In the genomic region with DNA sequence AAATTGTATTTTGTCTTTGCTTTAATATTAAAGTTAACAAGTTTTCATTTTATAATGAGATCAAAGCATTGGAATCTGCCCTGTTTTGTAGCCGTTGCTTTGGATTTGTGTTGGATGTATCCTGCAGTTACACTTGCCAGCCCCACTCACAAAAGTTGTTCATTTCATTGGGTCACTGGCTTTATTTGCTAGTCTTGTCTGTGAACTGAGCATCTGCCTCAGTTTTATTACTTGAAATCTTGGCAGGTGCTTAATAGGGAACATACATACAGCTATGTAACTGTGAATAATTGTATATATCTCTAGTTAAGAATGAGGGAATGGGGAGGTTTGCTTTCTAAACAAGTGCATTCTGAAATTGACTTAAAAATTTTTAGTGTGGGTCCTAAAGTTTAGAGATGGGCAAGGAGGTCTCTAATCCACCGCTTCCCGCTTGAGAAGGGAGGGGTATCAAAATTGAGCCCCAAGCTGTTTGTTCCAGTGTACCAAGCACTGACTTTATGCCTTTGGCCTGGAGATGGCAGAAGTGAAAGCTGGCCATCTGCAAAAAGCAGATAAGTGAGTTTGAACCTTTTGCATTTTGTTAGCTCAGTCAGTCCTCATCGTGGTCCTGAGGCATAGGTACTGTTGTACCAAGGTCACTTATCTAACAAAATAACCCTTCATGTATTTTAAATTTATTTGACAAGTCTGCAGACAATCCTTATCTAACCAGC, we compare ENCODE assay signal across 23 cellular contexts. TPM values are rescaled to one million over a fixed set of nuclear protein-coding genes. Genes with fewer than 3 reads are reported as not detected.
DNase-seq lines count a peak whose midpoint lies in the region; ATAC-seq, FAIRE-seq and TF ChIP-seq lines count a peak whose summit lies in the region.
"Had no signal": no experiment of that assay in that cellular context is flagged by ENCODE, and none has a peak within 500 bp of the region (broad histone marks: within the 10 kb centered on the region; RNA-seq: fewer than 3 reads in every experiment).

No MANE protein-coding gene starts in this region.

- no peak overlapping the region for H2AFZ ChIP-seq in GM23248

- H3K36me3 ChIP-seq in GM23248 (ENCODE audit: low read depth) = peaks cover 66% of the 10 kb centered on the region

- TF ChIP-seq CTCF in A549 (IDR thresholded peaks at IDR 0.05) (no peak), WTC11 (IDR thresholded peaks at IDR 0.05) (no peak)

- H3K9ac ChIP-seq in GM23248 = no peak overlapping the region

- no peak overlapping the region; the same call in 1 of the 2 replicates for H3K27ac Mint-ChIP-seq in WTC11
- H3K27ac Mint-ChIP-seq: activated naive CD8-positive, alpha-beta T cell treated with anti-CD3 and anti-CD28 coated beads, Interleukin-2, amount 10 ng/mL, durations not matched to agents 7 days and 5 days had no signal

- no peak for TF ChIP-seq EP300 in A549 (IDR thresholded peaks at IDR 0.05)

- no peaks in the 10 kb centered on the region for H3K9me2 ChIP-seq in GM23248 (ENCODE audit: insufficient read depth)

- FAIRE-seq in A549 (lab: Jason Lieb, UNC) (no peak), GM12892 (lab: Jason Lieb, UNC) (no peak)
- FAIRE-seq: endometrium, TTC549 had no signal

- H3K4me2 ChIP-seq in A549 (no peak overlapping the region), GM23248 (ENCODE audit: unreplicated experiment) (no peak overlapping the region)

- H3K9me3 Mint-ChIP-seq in WTC11 = no peaks in the 10 kb centered on the region
- H3K9me3 Mint-ChIP-seq: activated naive CD8-positive, alpha-beta T cell treated with anti-CD3 and anti-CD28 coated beads, Interleukin-2, amount 10 ng/mL, durations not matched to agents 7 days and 5 days; nephron had no signal

- in situ Hi-C loops in GM23248 (cut with MboI) = no loop called here

- POLR2A ChIA-PET in A549 (lab: Yijun Ruan, JAX) = interaction anchor here (1.6 to 5.3 kb wide), 2 partner anchors 8 to 11 kb away, joined by 6 to 66 read pairs; partner anchors contain the start of gene EIF5
- POLR2A ChIA-PET in WTC11 (lab: Charles Lee) = interaction anchor here (0.6 to 6.5 kb wide), 2 partner anchors 8 to 78 kb away, joined by 3 to 39 read pairs; partner anchors contain the start of gene EIF5

- no peaks in the 10 kb centered on the region for H3K9me3 ChIP-seq in A549
- no peaks in the 10 kb centered on the region for H3K9me3 ChIP-seq in GM23248 (ENCODE audit: low read depth)
- H3K9me3 ChIP-seq: body of pancreas, heart right ventricle, testis had no signal

- H4K20me1 ChIP-seq in GM23248 (ENCODE audit: insufficient read depth) = 0 out of 2 replicates have a peak, but pooled peaks cover 4% of the 10 kb centered on the region

- no peaks in the 10 kb centered on the region for H3K27me3 ChIP-seq in GM23248 (replicated peaks; ENCODE audit: insufficient read depth)
- H3K27me3 ChIP-seq: body of pancreas, heart right ventricle, testis had no signal

- H3K4me1 ChIP-seq in A549 = no peaks in the 10 kb centered on the region
- no peaks in the 10 kb centered on the region for H3K4me1 ChIP-seq in GM23248 (ENCODE audit: insufficient read depth)
- H3K4me1 ChIP-seq: testis had no signal

- H3K27me3 Mint-ChIP-seq in WTC11 (ENCODE audit: low read depth) = no peaks in the 10 kb centered on the region
- H3K27me3 Mint-ChIP-seq: activated naive CD8-positive, alpha-beta T cell treated with anti-CD3 and anti-CD28 coated beads, Interleukin-2, amount 10 ng/mL, durations not matched to agents 7 days and 5 days had no signal

- peaks cover 18% of the 10 kb centered on the region for H3K4me1 Mint-ChIP-seq in WTC11

- no peak overlapping the region for H3K4me3 Mint-ChIP-seq in WTC11
- H3K4me3 Mint-ChIP-seq: activated naive CD8-positive, alpha-beta T cell treated with anti-CD3 and anti-CD28 coated beads, Interleukin-2, amount 10 ng/mL, durations not matched to agents 7 days and 5 days; nephron had no signal

- TF ChIP-seq RAD21 in A549 (conservative IDR thresholded peaks at IDR 0.05 in 1 of 2, IDR thresholded peaks at IDR 0.05 in 1 of 2) = no peak

- H3K27ac ChIP-seq in A549 (no peak overlapping the region), GM23248 (no peak overlapping the region)
- H3K27ac ChIP-seq: body of pancreas, heart right ventricle, testis had no signal

- H3F3A ChIP-seq in GM23248 (ENCODE audit: insufficient read depth) = peaks cover 95% of the 10 kb centered on the region

- H3K36me3 Mint-ChIP-seq in WTC11 = peaks cover 66% of the 10 kb centered on the region

- H3K4me3 ChIP-seq in A549 (no peak overlapping the region), GM23248 (no peak overlapping the region)
- H3K4me3 ChIP-seq: body of pancreas, heart right ventricle, testis had no signal

- TF ChIP-seq POLR2A in A549 (IDR thresholded peaks at IDR 0.05; ENCODE audit: low read length) (no peak), GM12892 (IDR thresholded peaks at IDR 0.05; ENCODE audit: low read depth, low read length) (peak; percentile 70), erythroblast (IDR thresholded peaks at IDR 0.05; ENCODE audit: low read length) (no peak)

- CTCF ChIA-PET in A549 (lab: Yijun Ruan, JAX) = interaction anchor here (0.6 to 3.8 kb wide), 9 partner anchors 11 to 269 kb away, joined by 3 to 27 read pairs (median 5); partner anchors contain the start of gene MARK3
- CTCF ChIA-PET in WTC11 (lab: Charles Lee) = interaction anchor here (0.6 to 3.6 kb wide), 5 partner anchors 8 to 50 kb away, joined by 4 to 18 read pairs (median 5); no protein-coding TSS in a partner anchor

- H3K79me2 ChIP-seq in GM23248 (ENCODE audit: insufficient read depth) = peaks cover 33% of the 10 kb centered on the region

- no peak for DNase-seq in A549 (ENCODE audit: low read depth in 1 of 2, low spot score in 1 of 2)
- DNase-seq in GM12892 (ENCODE audit: insufficient read length) = no peak
- DNase-seq in WTC11 (ENCODE audit: low spot score) = no peak
- peak; percentile 87 to 88 for DNase-seq in erythroblast (lab: John Stamatoyannopoulos, UW)
- no peak for DNase-seq in stimulated activated naive CD4-positive, alpha-beta T cell treated with Interleukin-2 at 50 U/mL for 16 hours (lab: John Stamatoyannopoulos, UW)
- no peak for DNase-seq in DMS153 (lab: John Stamatoyannopoulos, UW)
- no peak for DNase-seq in GM23248
- DNase-seq: activated CD4-positive, alpha-beta T cell treated with anti-CD3 and anti-CD28 coated beads for 1 hour; activated CD8-positive, alpha-beta memory T cell treated with anti-CD3 and anti-CD28 coated beads for 24 hours; activated naive CD8-positive, alpha-beta T cell treated with anti-CD3 and anti-CD28 coated beads, Interleukin-2, amount 10 ng/mL, durations not matched to agents 7 days and 5 days; body of pancreas; cortex of kidney; heart right ventricle; left colon; NCI-H1105; NCI-H2081 treated with DMSO at 0.1 percent for 48 hours; NCI-H446; testis had no signal

- ATAC-seq in A549 (no peak), WTC11 (no peak), GM19035 (IDR thresholded peaks at IDR 0.05; ENCODE audit: unreplicated experiment) (no peak)
- ATAC-seq: body of pancreas, left colon, Right ventricle myocardium inferior had no signal

- 88% methylated on average over 4 of the region's 4 CpGs for WGBS in A549 (ENCODE audit: missing lambda C conversion rate)
- 77% methylated on average over 4 of the region's 4 CpGs for WGBS in GM23248 (ENCODE audit: low coverage in 1 of 2, low lambda C conversion rate in 2 of 2, missing lambda C conversion rate in 2 of 2), 2 experiments

TF ChIP-seq in A549, 52 proteins besides CTCF, POLR2A, EP300 and RAD21 (continues in another document):
- TF ChIP-seq RFX5 (IDR thresholded peaks at IDR 0.05) (no peak), HOXA7 (CRISPR knock-in tag; IDR thresholded peaks at IDR 0.05) (peak; percentile 73; the same call in 1 of the 2 replicates), FOSL2 (IDR thresholded peaks at IDR 0.05) (no peak), FOSL2 (CRISPR knock-in tag; IDR thresholded peaks at IDR 0.05) (no peak), ZSCAN20 (CRISPR knock-in tag; IDR thresholded peaks at IDR 0.05) (no peak), TFCP2L1 (CRISPR knock-in tag; IDR thresholded peaks at IDR 0.05) (peak; percentile 61; the same call in 1 of the 2 replicates)

RNA-seq across cellular contexts. Expression of gene EIF5, which starts 9.3 kb away (rescaled TPM):
- polyA plus RNA-seq in A549 (2011; rRNA removed) = 509 and 591 TPM in 2 replicates
- polyA plus RNA-seq in A549 (2012; cell fraction: cytosol; rRNA removed) = 193 and 219 TPM in 2 replicates
- polyA plus RNA-seq in A549 (2012; cell fraction: nucleus; rRNA removed) = 137 and 145 TPM in 2 replicates
- 276 to 288 TPM (median 281 TPM) in 3 replicates for polyA plus RNA-seq in A549 (2017; fragmentation: RNase III; extraction: RNeasy Plus Mini Kit Qiagen cat#74134 plus additional on column Dnase treatment)
- polyA minus RNA-seq in A549 (2011; rRNA and poly(A)+ RNA removed) = 204 and 274 TPM in 2 replicates
- polyA plus RNA-seq in GM12892 (2012; ENCODE audit: missing spikeins) = 121 TPM
- 224 to 282 TPM (median 236 TPM) in 3 replicates for total RNA-seq in WTC11 (2021)
- 133 and 156 TPM in 2 replicates for total RNA-seq in GM23248 (2014; rRNA removed; shearing (Covaris generic))
- polyA plus RNA-seq in GM23248 (2016; fragmentation: Nextera tagmentation; extraction: Ambion mirVana) = 502 and 518 TPM in 2 replicates

RNA-seq across cellular contexts. Expression of gene MARK3, which starts 41.9 kb away (rescaled TPM):
- 89.9 and 97.6 TPM in 2 replicates for polyA plus RNA-seq in A549 (2011; rRNA removed)
- 48.8 and 54.3 TPM in 2 replicates for polyA plus RNA-seq in A549 (2012; cell fraction: cytosol; rRNA removed)
- 70.3 and 84.2 TPM in 2 replicates for polyA plus RNA-seq in A549 (2012; cell fraction: nucleus; rRNA removed)
- polyA plus RNA-seq in A549 (2017; fragmentation: RNase III; extraction: RNeasy Plus Mini Kit Qiagen cat#74134 plus additional on column Dnase treatment) = 59.7 to 66.2 TPM (median 60.4 TPM) in 3 replicates
- 65.6 and 74.0 TPM in 2 replicates for polyA minus RNA-seq in A549 (2011; rRNA and poly(A)+ RNA removed)
- 43.0 TPM for polyA plus RNA-seq in GM12892 (2012; ENCODE audit: missing spikeins)
- total RNA-seq in WTC11 (2021) = 82.2 to 93.7 TPM (median 83.0 TPM) in 3 replicates
- total RNA-seq in GM23248 (2014; rRNA removed; shearing (Covaris generic)) = 80.6 and 107 TPM in 2 replicates
- 32.3 and 32.9 TPM in 2 replicates for polyA plus RNA-seq in GM23248 (2016; fragmentation: Nextera tagmentation; extraction: Ambion mirVana)

Comparison
In these comparisons a context has a peak if more than half of its experiments do, and no peak if none do; other contexts are left out.
1. DNase-seq: peak in erythroblast (2 of 2); none in A549 (0 of 2), GM12892 (single experiment), WTC11 (single experiment), stimulated activated naive CD4-positive, alpha-beta T cell treated with Interleukin-2 at 50 U/mL for 16 hours (single experiment), DMS153 (single experiment) and GM23248 (single experiment).